In genomic region chr6:26205625-26206574, GRCh38 we compare ENCODE assay signal across 8 cellular contexts.
DNase-seq lines count a peak whose midpoint lies in the region; ATAC-seq, FAIRE-seq and TF ChIP-seq lines count a peak whose summit lies in the region.

No MANE protein-coding gene starts in this region.

- peak overlapping the region; percentile 97 for H3K27ac ChIP-seq in SJCRH30

- TF ChIP-seq CTCF in fibroblast of mammary gland (conservative IDR thresholded peaks at IDR 0.05; ENCODE audit: control insufficient read depth, insufficient read depth, low read depth, low read length) (no peak), D721Med (IDR thresholded peaks at IDR 0.05; ENCODE audit: insufficient read depth, missing control alignments) (no peak)

- DNase-seq in EH (ENCODE audit: low read depth) (peak; percentile 90), HS-27A (ENCODE audit: low read depth) (peak; percentile 60), SJCRH30 (peak; percentile 37 to 79), fibroblast of mammary gland (ENCODE audit: low read depth) (peak; percentile 73), D721Med (ENCODE audit: insufficient read length, low spot score) (no peak)

- H3K36me3 ChIP-seq in SJCRH30 (no peaks in the 10 kb centered on the region), neuron (ENCODE audit: insufficient read depth, low read length) (no peaks in the 10 kb centered on the region)

- H3K9me3 ChIP-seq in SJCRH30 (replicated peaks) (no peaks in the 10 kb centered on the region), neuron (ENCODE audit: low read length) (no peaks in the 10 kb centered on the region)

- no peak for FAIRE-seq in D721Med (lab: Jason Lieb, UNC)

- H3K27me3 ChIP-seq in SJCRH30, result no peaks in the 10 kb centered on the region
- H3K27me3 ChIP-seq in neuron (ENCODE audit: insufficient read depth, low read length), result no peaks in the 10 kb centered on the region

- H3K4me3 ChIP-seq in SJCRH30, result peak overlapping the region; percentile 66
- peak overlapping the region; percentile 80 for H3K4me3 ChIP-seq in fibroblast of mammary gland (ENCODE audit: control insufficient read depth, low read depth, low read length)
- H3K4me3 ChIP-seq in neuron (ENCODE audit: low read length), result peak overlapping the region; percentile 83

- ATAC-seq in HG02623 (IDR thresholded peaks at IDR 0.05; ENCODE audit: unreplicated experiment) (no peak), GM21528 (IDR thresholded peaks at IDR 0.05; ENCODE audit: low FRiP score, unreplicated experiment) (no peak)

- no peaks in the 10 kb centered on the region for H3K4me1 ChIP-seq in SJCRH30
- peaks cover 24% of the 10 kb centered on the region for H3K4me1 ChIP-seq in neuron (ENCODE audit: insufficient read depth, low read length)

- H2AFZ ChIP-seq in neuron (ENCODE audit: low read depth, low read length), result no peak overlapping the region
